1 cellular context compared by ENCODE assay signal in the genomic region with DNA sequence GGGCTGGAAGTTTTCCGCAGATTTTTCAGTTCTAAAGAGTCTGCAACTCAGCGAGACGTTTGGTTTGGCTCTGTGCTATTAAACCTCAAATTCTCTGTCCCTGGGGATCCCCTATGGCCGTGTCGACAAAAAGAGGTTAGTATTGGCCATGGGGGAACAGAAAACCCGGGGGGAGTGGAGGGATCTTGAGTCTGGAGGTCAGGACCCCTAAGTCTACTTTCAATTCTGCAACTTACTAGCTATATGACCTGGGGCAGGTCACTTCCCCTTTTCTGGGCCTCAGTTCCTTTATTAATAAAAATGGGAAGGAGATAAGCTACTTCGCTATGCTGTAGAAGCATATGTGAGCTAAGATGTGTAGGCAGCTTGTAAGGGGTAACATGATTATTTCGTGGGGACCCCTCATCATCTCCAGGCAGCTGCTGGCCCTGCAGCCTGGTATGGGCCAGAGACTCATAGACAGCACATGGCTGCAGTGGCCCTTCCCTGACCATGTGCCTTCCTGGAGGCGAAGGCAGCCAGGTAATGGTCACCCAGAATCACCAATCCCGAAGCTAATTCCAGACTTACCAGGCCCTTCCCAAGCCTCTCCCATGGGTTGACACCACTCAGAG.
TF ChIP-seq lines count a peak whose summit lies in the region.

No MANE protein-coding gene starts in this region.

TF ChIP-seq in GM23338, 12 proteins besides CTCF, POLR2A, EP300 and RAD21 (continued from another document):
- TF ChIP-seq REST (IDR thresholded peaks at IDR 0.05; ENCODE audit: unreplicated experiment) (no peak), POLR2AphosphoS5 (IDR thresholded peaks at IDR 0.05; ENCODE audit: low read depth) (no peak), ZNF462 (CRISPR knock-in tag; IDR thresholded peaks at IDR 0.05) (no peak)
